In genomic region chr11:45869551-45869950, GRCh38 we compare ENCODE assay signal across 2 cellular contexts.
TF ChIP-seq lines count a peak whose summit lies in the region.

No MANE protein-coding gene starts in this region.

TF ChIP-seq in K562, 482 proteins besides CTCF, POLR2A, EP300 and RAD21:
- TF ChIP-seq ZNF165 (CRISPR knock-in tag; IDR thresholded peaks at IDR 0.05; ENCODE audit: borderline replicate concordance) = no peak
- no peak for TF ChIP-seq KHSRP (IDR thresholded peaks at IDR 0.05)
- no peak for TF ChIP-seq ZNF124 (CRISPR knock-in tag; IDR thresholded peaks at IDR 0.05)
- no peak for TF ChIP-seq SMAD4 (CRISPR knock-in tag; conservative IDR thresholded peaks at IDR 0.05)
- 0 out of 2 replicates have a peak, but pooled peaks have one; percentile 19 for TF ChIP-seq POLR2G (IDR thresholded peaks at IDR 0.05; ENCODE audit: low read depth, low read length)
- TF ChIP-seq LEF1 (IDR thresholded peaks at IDR 0.05) = no peak
- no peak for TF ChIP-seq TSHZ1 (CRISPR knock-in tag; IDR thresholded peaks at IDR 0.05)
- TF ChIP-seq SRSF7 (optimal IDR thresholded peaks at IDR 0.05; ENCODE audit: low read depth, low read length) = no peak
TF ChIP-seq in K562: peak in this region for 1.

TF ChIP-seq in GM12891, 5 proteins besides CTCF, POLR2A, EP300 and RAD21:
- no peak for TF ChIP-seq POLR2AphosphoS5 (IDR thresholded peaks at IDR 0.05; ENCODE audit: low read depth, low read length)
- TF ChIP-seq POU2F2 (IDR thresholded peaks at IDR 0.05; ENCODE audit: low read depth, low read length) = no peak
- TF ChIP-seq PAX5 (IDR thresholded peaks at IDR 0.05; ENCODE audit: insufficient read depth, low read length, severe bottlenecking) = no peak
- TF ChIP-seq TAF1 (IDR thresholded peaks at IDR 0.05; ENCODE audit: low read depth, low read length) = no peak
- TF ChIP-seq SPI1 (IDR thresholded peaks at IDR 0.05; ENCODE audit: low read depth, low read length) = no peak
